Comparison of ENCODE assay signal across 1 cellular context in the genomic region with DNA sequence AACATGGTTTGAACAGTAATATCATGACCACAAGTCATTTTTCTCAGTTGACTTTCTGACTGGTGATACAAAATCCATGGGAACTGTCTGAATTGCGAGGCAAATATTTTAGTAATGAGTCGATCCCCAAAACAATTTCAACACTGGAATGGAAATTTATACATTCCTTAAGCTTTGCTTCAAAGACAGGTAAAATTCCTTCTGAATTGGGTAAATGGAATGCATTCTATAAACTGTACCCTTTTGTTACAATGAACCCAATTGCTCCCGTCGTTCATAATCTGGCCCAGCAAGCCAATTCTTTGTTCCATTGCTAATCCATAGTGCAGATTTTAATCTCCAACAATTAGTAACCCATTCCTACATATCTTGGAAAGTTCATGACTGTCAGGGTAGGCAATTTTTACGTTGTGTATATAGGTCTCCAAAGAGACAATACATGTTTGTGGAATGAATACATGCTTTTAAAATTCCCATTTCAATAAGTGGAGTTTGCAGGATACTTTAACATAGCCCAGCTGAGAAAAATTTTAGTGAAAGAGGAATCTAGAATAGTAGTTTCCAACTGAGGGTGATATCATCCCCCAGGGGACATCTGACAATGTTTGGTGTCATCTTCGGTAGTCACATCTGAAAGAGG.
TF ChIP-seq lines count a peak whose summit lies in the region.

No MANE protein-coding gene starts in this region.

TF ChIP-seq in HepG2, 621 proteins besides CTCF, POLR2A, EP300 and RAD21 (continued from another document):
- TF ChIP-seq, protein P1, sequence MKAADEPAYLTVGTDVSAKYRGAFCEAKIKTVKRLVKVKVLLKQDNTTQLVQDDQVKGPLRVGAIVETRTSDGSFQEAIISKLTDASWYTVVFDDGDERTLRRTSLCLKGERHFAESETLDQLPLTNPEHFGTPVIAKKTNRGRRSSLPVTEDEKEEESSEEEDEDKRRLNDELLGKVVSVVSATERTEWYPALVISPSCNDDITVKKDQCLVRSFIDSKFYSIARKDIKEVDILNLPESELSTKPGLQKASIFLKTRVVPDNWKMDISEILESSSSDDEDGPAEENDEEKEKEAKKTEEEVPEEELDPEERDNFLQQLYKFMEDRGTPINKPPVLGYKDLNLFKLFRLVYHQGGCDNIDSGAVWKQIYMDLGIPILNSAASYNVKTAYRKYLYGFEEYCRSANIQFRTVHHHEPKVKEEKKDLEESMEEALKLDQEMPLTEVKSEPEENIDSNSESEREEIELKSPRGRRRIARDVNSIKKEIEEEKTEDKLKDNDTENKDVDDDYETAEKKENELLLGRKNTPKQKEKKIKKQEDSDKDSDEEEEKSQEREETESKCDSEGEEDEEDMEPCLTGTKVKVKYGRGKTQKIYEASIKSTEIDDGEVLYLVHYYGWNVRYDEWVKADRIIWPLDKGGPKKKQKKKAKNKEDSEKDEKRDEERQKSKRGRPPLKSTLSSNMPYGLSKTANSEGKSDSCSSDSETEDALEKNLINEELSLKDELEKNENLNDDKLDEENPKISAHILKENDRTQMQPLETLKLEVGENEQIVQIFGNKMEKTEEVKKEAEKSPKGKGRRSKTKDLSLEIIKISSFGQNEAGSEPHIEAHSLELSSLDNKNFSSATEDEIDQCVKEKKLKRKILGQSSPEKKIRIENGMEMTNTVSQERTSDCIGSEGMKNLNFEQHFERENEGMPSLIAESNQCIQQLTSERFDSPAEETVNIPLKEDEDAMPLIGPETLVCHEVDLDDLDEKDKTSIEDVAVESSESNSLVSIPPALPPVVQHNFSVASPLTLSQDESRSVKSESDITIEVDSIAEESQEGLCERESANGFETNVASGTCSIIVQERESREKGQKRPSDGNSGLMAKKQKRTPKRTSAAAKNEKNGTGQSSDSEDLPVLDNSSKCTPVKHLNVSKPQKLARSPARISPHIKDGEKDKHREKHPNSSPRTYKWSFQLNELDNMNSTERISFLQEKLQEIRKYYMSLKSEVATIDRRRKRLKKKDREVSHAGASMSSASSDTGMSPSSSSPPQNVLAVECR (CRISPR knock-in tag; IDR thresholded peaks at IDR 0.05; ENCODE audit: borderline replicate concordance) = no peak
- TF ChIP-seq, protein P2, sequence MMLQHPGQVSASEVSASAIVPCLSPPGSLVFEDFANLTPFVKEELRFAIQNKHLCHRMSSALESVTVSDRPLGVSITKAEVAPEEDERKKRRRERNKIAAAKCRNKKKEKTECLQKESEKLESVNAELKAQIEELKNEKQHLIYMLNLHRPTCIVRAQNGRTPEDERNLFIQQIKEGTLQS (CRISPR knock-in tag; IDR thresholded peaks at IDR 0.05) = 0 out of 2 replicates have a peak, but pooled peaks have one; percentile 13
- TF ChIP-seq MED1 (CRISPR knock-in tag; IDR thresholded peaks at IDR 0.05) = peak; percentile 28; the same call in 1 of the 2 replicates
- no peak for TF ChIP-seq ZSCAN21 (CRISPR knock-in tag; IDR thresholded peaks at IDR 0.05; ENCODE audit: borderline replicate concordance)
- TF ChIP-seq SAP130 (CRISPR knock-in tag; IDR thresholded peaks at IDR 0.05; ENCODE audit: low read depth) = 0 out of 2 replicates have a peak, but pooled peaks have one; percentile 26
- TF ChIP-seq, protein P3, sequence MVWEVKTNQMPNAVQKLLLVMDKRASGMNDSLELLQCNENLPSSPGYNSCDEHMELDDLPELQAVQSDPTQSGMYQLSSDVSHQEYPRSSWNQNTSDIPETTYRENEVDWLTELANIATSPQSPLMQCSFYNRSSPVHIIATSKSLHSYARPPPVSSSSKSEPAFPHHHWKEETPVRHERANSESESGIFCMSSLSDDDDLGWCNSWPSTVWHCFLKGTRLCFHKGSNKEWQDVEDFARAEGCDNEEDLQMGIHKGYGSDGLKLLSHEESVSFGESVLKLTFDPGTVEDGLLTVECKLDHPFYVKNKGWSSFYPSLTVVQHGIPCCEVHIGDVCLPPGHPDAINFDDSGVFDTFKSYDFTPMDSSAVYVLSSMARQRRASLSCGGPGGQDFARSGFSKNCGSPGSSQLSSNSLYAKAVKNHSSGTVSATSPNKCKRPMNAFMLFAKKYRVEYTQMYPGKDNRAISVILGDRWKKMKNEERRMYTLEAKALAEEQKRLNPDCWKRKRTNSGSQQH (CRISPR knock-in tag; IDR thresholded peaks at IDR 0.05; ENCODE audit: low read depth) = no peak
